ENCODE assay signal across 7 cellular contexts in genomic region chr1:94863919-94864318, GRCh38. TPM values are rescaled to one million over a fixed set of nuclear protein-coding genes. Genes with fewer than 3 reads are reported as not detected.
DNase-seq lines count a peak whose midpoint lies in the region; ATAC-seq and TF ChIP-seq lines count a peak whose summit lies in the region.

No MANE protein-coding gene starts in this region.

- TF ChIP-seq EP300 in Ishikawa (IDR thresholded peaks at IDR 0.05; ENCODE audit: borderline replicate concordance) = peak; percentile 46; the same call in 1 of the 2 replicates

- no peak for TF ChIP-seq CTCF in dorsolateral prefrontal cortex (IDR thresholded peaks at IDR 0.05 in 54 of 56, conservative IDR thresholded peaks at IDR 0.05 in 2 of 56; ENCODE audit: low read depth in 1 of 56, partially characterized antibody in 56 of 56)

- intact Hi-C loops in dorsolateral prefrontal cortex (cut with DNase I) = loop anchor here in 1 of 2 donors (5.0 kb wide), 1 partner anchor 368 kb away; the partner anchor contains the start of gene RWDD3

- TF ChIP-seq RAD21 in Ishikawa (IDR thresholded peaks at IDR 0.05; ENCODE audit: low read depth) = no peak

- no peak overlapping the region for H3K4me3 ChIP-seq in dorsolateral prefrontal cortex

- DNase-seq in dorsolateral prefrontal cortex (peak in 1 of 10 donors; percentile 19), medulla oblongata (ENCODE audit: extremely low spot score) (peak; percentile 71), ureter (ENCODE audit: low spot score) (peak; percentile 64), T-helper 2 cell (no peak), NCI-H2107 treated with DMSO at 0.1 percent for 48 hours (lab: John Stamatoyannopoulos, UW; ENCODE audit: unreplicated experiment) (no peak)

- H3K27me3 ChIP-seq in dorsolateral prefrontal cortex = no peaks in the 10 kb centered on the region

- peak overlapping the region in 54 of 59 donors; percentile 33 to 92 (median 78) for H3K27ac ChIP-seq in dorsolateral prefrontal cortex

- ATAC-seq in GM18861 (IDR thresholded peaks at IDR 0.05; ENCODE audit: unreplicated experiment) = no peak

TF ChIP-seq in Ishikawa, 13 proteins besides CTCF, POLR2A, EP300 and RAD21:
- peak; percentile 83 for TF ChIP-seq TEAD4 (IDR thresholded peaks at IDR 0.05)
- TF ChIP-seq USF1 (IDR thresholded peaks at IDR 0.05) = 0 out of 2 replicates have a peak, but pooled peaks have one; percentile 41
- no peak for TF ChIP-seq TAF1 (IDR thresholded peaks at IDR 0.05; ENCODE audit: low read depth)
- peak; percentile 59; the same call in 1 of the 2 replicates for TF ChIP-seq TCF12 (IDR thresholded peaks at IDR 0.05; ENCODE audit: low read depth)
TF ChIP-seq in Ishikawa: peak in this region for 3.

RNA-seq across cellular contexts. Expression of gene SLC44A3, which starts 43.8 kb away (rescaled TPM):
- total RNA-seq in dorsolateral prefrontal cortex (10 to 100 TPM in 51 of 120 experiments, 1 to 10 TPM in 69; 3.1 to 27.1 (median 9.2) TPM), ureter (72.1 TPM)

Comparison
In these comparisons a context has a peak if more than half of its experiments do, and no peak if none do; other contexts are left out.
1. DNase-seq: peak in medulla oblongata (single experiment) and ureter (single experiment); none in T-helper 2 cell (0 of 5) and NCI-H2107 treated with DMSO at 0.1 percent for 48 hours (single experiment).